ENCODE assay signal across 16 cellular contexts in genomic region chr10:34292675-34293074, GRCh38.
"Had no signal": no experiment of that assay in that cellular context is flagged by ENCODE, and none has a peak within 500 bp of the region (broad histone marks: within the 10 kb centered on the region; RNA-seq: fewer than 3 reads in every experiment).

No MANE protein-coding gene starts in this region.

- ATAC-seq: activated CD4-positive, CD25-positive, alpha-beta regulatory T cell treated with anti-CD3 and anti-CD28 coated beads, Interleukin-2, amount 50 U/mL, for 24 hours; body of pancreas; foreskin keratinocyte; heart right ventricle; mucosa of descending colon; naive thymus-derived CD8-positive, alpha-beta T cell had no signal

- H3K4me3 Mint-ChIP-seq: activated naive CD4-positive, alpha-beta T cell treated with anti-CD3 and anti-CD28 coated beads, Interleukin-2, amount 50 U/mL, for 24 hours; endodermal cell; naive thymus-derived CD8-positive, alpha-beta T cell had no signal

- H3K9me3 Mint-ChIP-seq: activated naive CD4-positive, alpha-beta T cell treated with anti-CD3 and anti-CD28 coated beads, Interleukin-2, amount 50 U/mL, for 24 hours; endodermal cell; naive thymus-derived CD8-positive, alpha-beta T cell had no signal

- DNase-seq: activated CD4-positive, alpha-beta T cell treated with anti-CD3 and anti-CD28 coated beads, Interleukin-2, amount 50 U/mL, for 4 hours; activated effector memory CD4-positive, alpha-beta T cell treated with Interleukin-2 at 50 U/mL for 16 hours; activated T-cell treated with anti-CD3 and anti-CD28 coated beads, Interleukin-2, amount 50 U/mL, for 1 hour; amniotic stem cell; body of pancreas; cerebellar nuclear complex; dermis blood vessel endothelial cell; endodermal cell; erythroblast; foreskin keratinocyte; heart right ventricle; mucosa of descending colon; naive thymus-derived CD8-positive, alpha-beta T cell; posterior cingulate gyrus had no signal

- H3K4me1 Mint-ChIP-seq: activated naive CD4-positive, alpha-beta T cell treated with anti-CD3 and anti-CD28 coated beads, Interleukin-2, amount 50 U/mL, for 24 hours; naive thymus-derived CD8-positive, alpha-beta T cell had no signal

- H3K27ac Mint-ChIP-seq: activated naive CD4-positive, alpha-beta T cell treated with anti-CD3 and anti-CD28 coated beads, Interleukin-2, amount 50 U/mL, for 24 hours; endodermal cell; naive thymus-derived CD8-positive, alpha-beta T cell had no signal

- H3K36me3 Mint-ChIP-seq: activated naive CD4-positive, alpha-beta T cell treated with anti-CD3 and anti-CD28 coated beads, Interleukin-2, amount 50 U/mL, for 24 hours; naive thymus-derived CD8-positive, alpha-beta T cell had no signal
